ENCODE assay signal across 8 cellular contexts in genomic region chrX:48521353-48522243, GRCh38. TPM values are rescaled to one million over a fixed set of nuclear protein-coding genes. Genes with fewer than 3 reads are reported as not detected.
DNase-seq lines count a peak whose midpoint lies in the region; ATAC-seq and TF ChIP-seq lines count a peak whose summit lies in the region.

TSS of gene EBP (plus strand) at chrX:48521808. CDS start at chrX:48523772, 1,964 bp downstream.

- H2AFZ ChIP-seq in PC-3 (ENCODE audit: low read length): peak within 1 kb of the TSS; percentile 64

- H3K27me3 ChIP-seq in PC-3 (ENCODE audit: low read length) (no peaks in the 10 kb centered on the region), mucosa of rectum (ENCODE audit: control insufficient read depth in 2 of 2, insufficient read depth in 2 of 2, low read length in 2 of 2) (no peaks in the 10 kb centered on the region)

- H4K20me1 ChIP-seq in PC-3 (ENCODE audit: low read length): no peaks in the 10 kb centered on the region

- DNase-seq in DMS114 treated with DMSO at 0.1 percent for 48 hours (lab: John Stamatoyannopoulos, UW; ENCODE audit: unreplicated experiment) (peak; percentile 88), PC-3 (peak; percentile 97), activated T-cell treated with anti-CD3 and anti-CD28 coated beads for 4 hours (peak; percentile 86), epithelial cell of proximal tubule (ENCODE audit: low read depth) (no peak)
- peak; percentile 94 for DNase-seq in Jurkat, Clone E6-1 (ENCODE audit: low read depth, low spot score)
- DNase-seq in stimulated activated CD8-positive, alpha-beta memory T cell treated with anti-CD3 and anti-CD28 coated beads, Interleukin-4, amount 100 ng/mL, for 4 hours (ENCODE audit: low read depth in 2 of 2, low spot score in 1 of 2): peak; percentile 83 to 85

- peaks cover 6% of the 10 kb centered on the region for H3K4me1 ChIP-seq in PC-3 (ENCODE audit: insufficient read depth, low read length)
- peaks cover 5 to 9% of the 10 kb centered on the region in 2 donors for H3K4me1 ChIP-seq in mucosa of rectum (ENCODE audit: control insufficient read depth in 2 of 2, insufficient read depth in 2 of 2, low read length in 2 of 2)

- H3K79me2 ChIP-seq in PC-3 (ENCODE audit: low read length): peaks cover 31% of the 10 kb centered on the region

- peak within 1 kb of the TSS; percentile 97 for H3K4me2 ChIP-seq in PC-3 (ENCODE audit: low read length)

- POLR2A ChIA-PET in PC-3 (lab: Charles Lee; ENCODE audit: unreplicated experiment): no interaction called here

- intact Hi-C loops in PC-3 (cut with micrococcal nuclease): no loop called here

- TF ChIP-seq CTCF in PC-3 (conservative IDR thresholded peaks at IDR 0.05; ENCODE audit: low read depth, low read length) (no peak), epithelial cell of proximal tubule (conservative IDR thresholded peaks at IDR 0.05; ENCODE audit: low read depth, low read length) (no peak)

- H3K9me2 ChIP-seq in PC-3 (replicated peaks; ENCODE audit: low read length): no peaks in the 10 kb centered on the region

- BruUV-seq in PC-3 (replicated peaks; lab: Mats Ljungman, UMichigan): no TSS peak

- H3K4me3 ChIP-seq in Jurkat, Clone E6-1 (ENCODE audit: low read length): peak within 1 kb of the TSS; percentile 88
- peak within 1 kb of the TSS; percentile 94 for H3K4me3 ChIP-seq in PC-3 (ENCODE audit: low read length)
- peak within 1 kb of the TSS; percentile 69 for H3K4me3 ChIP-seq in epithelial cell of proximal tubule (ENCODE audit: low read depth, low read length)
- H3K4me3 ChIP-seq in mucosa of rectum (ENCODE audit: low read length in 2 of 2): peak within 1 kb of the TSS; percentile 70 to 86

- no peaks in the 10 kb centered on the region for H3K9me3 ChIP-seq in PC-3 (ENCODE audit: low read length)
- H3K9me3 ChIP-seq in mucosa of rectum (ENCODE audit: control insufficient read depth in 2 of 2, low read length in 2 of 2): no peaks in the 10 kb centered on the region

- H3K36me3 ChIP-seq in PC-3 (ENCODE audit: low read depth, low read length) (peaks cover 19% of the 10 kb centered on the region), mucosa of rectum (ENCODE audit: control insufficient read depth in 2 of 2, insufficient read depth in 2 of 2, low read length in 2 of 2) (peaks cover 0 to under 1% of the 10 kb centered on the region in 2 donors)

- H3K9ac ChIP-seq in PC-3 (ENCODE audit: low read length) (peak within 1 kb of the TSS; percentile 87), mucosa of rectum (ENCODE audit: low read depth in 1 of 2, low read length in 2 of 2) (peak within 1 kb of the TSS; percentile 68 to 72)

- CTCF ChIA-PET in PC-3 (lab: Charles Lee): interaction anchor here (0.6 kb wide), 1 partner anchor 772 kb away, joined by 5 read pairs; no protein-coding TSS in a partner anchor

- no peaks in the 10 kb centered on the region for H3F3A ChIP-seq in PC-3 (ENCODE audit: low read length, unreplicated experiment)

- ATAC-seq in GM21619 (IDR thresholded peaks at IDR 0.05; ENCODE audit: unreplicated experiment) (peak; percentile 98), PC-3 (peak; percentile 97)

- H3K27ac ChIP-seq in PC-3 (ENCODE audit: low read length) (peak within 1 kb of the TSS; percentile 48), mucosa of rectum (ENCODE audit: low read depth in 2 of 2, low read length in 2 of 2) (peak within 1 kb of the TSS; percentile 46 to 77)

RNA-seq across cellular contexts. Expression of gene EBP, which starts in this region (rescaled TPM):
- 200 TPM for polyA plus RNA-seq in Jurkat, Clone E6-1 (2012; ENCODE audit: insufficient read depth, insufficient read length)
- 307 and 324 TPM in 2 replicates for total RNA-seq in PC-3 (2014; rRNA removed)
- total RNA-seq in epithelial cell of proximal tubule: 93.7 and 190 TPM in 2 replicates
